8 cellular contexts compared by ENCODE assay signal in the genomic region with DNA sequence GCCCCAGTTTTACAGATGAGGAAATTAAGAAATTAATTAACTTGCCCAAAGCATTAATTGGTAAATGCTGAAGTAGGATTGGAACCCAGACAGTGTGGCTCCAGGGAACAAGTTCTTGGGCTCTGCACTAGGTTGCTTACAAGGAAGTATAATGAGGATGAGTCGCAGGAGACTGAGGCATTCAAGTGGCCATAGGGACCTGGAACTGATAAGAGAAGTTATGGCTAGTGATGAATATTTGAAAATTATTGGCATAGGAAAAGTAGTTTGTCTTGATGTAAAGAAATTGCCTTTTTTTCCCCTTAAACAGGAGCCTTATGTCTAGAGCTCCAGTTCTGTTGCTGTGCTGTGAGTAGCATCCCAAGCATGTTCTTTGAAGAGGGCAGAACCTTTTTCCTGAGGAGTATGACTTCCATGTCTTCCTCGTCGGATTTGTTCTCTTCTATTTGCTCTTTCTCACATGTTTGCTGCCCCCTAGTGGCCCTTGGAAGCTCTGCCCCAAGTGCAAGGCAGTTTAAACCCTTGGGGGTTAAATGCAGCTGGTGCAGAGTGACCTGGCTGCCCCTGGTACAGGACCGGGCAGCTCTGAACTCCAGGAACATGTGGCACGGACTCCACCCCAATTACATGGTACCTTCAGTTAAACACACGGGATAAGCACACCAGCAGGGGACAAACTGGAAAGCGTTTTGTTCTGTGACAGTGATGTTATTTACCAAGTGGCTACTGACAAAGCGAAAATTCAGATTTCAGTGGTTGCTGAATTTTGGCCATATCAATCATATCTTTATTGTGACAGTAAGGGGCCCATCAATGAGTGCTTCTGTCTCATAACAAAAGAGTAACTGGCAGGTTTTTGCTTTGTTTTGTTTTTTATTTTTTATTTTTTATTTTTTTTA.
DNase-seq lines count a peak whose midpoint lies in the region; ATAC-seq and TF ChIP-seq lines count a peak whose summit lies in the region.

No MANE protein-coding gene starts in this region.

- peaks cover 2% of the 10 kb centered on the region for H3K4me1 Mint-ChIP-seq in activated CD4-positive, alpha-beta T cell treated with anti-CD3 and anti-CD28 coated beads, Interleukin-2, amount 10 ng/mL, durations not matched to agents 24 days and 14 days

- no peak for TF ChIP-seq CTCF in lower leg skin (IDR thresholded peaks at IDR 0.05)

- ATAC-seq in HG03280 (IDR thresholded peaks at IDR 0.05; ENCODE audit: unreplicated experiment), result peak; percentile 65

- H3K27me3 Mint-ChIP-seq in activated CD4-positive, alpha-beta T cell treated with anti-CD3 and anti-CD28 coated beads, Interleukin-2, amount 10 ng/mL, durations not matched to agents 24 days and 14 days, result peaks cover 9% of the 10 kb centered on the region

- intact Hi-C loops in activated CD4-positive, alpha-beta T cell treated with anti-CD3 and anti-CD28 coated beads, Interleukin-2, amount 10 ng/mL, durations not matched to agents 24 days and 14 days (cut with micrococcal nuclease), result loop anchor here (1.0 to 2.0 kb wide), 2 partner anchors 320 to 1320 kb away; no protein-coding TSS in a partner anchor
- intact Hi-C loops in lower leg skin (cut with DNase I; ENCODE audit: low total_unique reads), result loop anchor here (5.0 kb wide), 1 partner anchor 319 kb away; no protein-coding TSS in a partner anchor

- no peak overlapping the region for H3K4me3 Mint-ChIP-seq in activated CD4-positive, alpha-beta T cell treated with anti-CD3 and anti-CD28 coated beads, Interleukin-2, amount 10 ng/mL, durations not matched to agents 24 days and 14 days

- TF ChIP-seq POLR2A in lower leg skin (IDR thresholded peaks at IDR 0.05), result no peak

- whole genome bisulfite sequencing in lower leg skin, 2 donors, result 28 to 30% methylated on average over 8 of the region's 8 CpGs

- no peak overlapping the region for H3K27ac Mint-ChIP-seq in activated CD4-positive, alpha-beta T cell treated with anti-CD3 and anti-CD28 coated beads, Interleukin-2, amount 10 ng/mL, durations not matched to agents 24 days and 14 days

- DNase-seq in activated gamma-delta T cell treated with Interleukin-2 at 50 U/mL for 16 hours (peak; percentile 60), activated gamma-delta T cell (lab: John Stamatoyannopoulos, UW) (no peak), NCI-H510A treated with DMSO at 0.1 percent for 48 hours (lab: John Stamatoyannopoulos, UW) (peak; percentile 30), dedifferentiated amniotic fluid mesenchymal stem cell (ENCODE audit: extremely low spot score) (peak; percentile 80), lower leg skin (ENCODE audit: low spot score in 2 of 2) (peak; percentile 41 to 86)
- DNase-seq in activated CD4-positive, alpha-beta T cell treated with anti-CD3 and anti-CD28 coated beads, Interleukin-2, amount 10 ng/mL, durations not matched to agents 24 days and 14 days, result peak; percentile 89
- peak; percentile 45 for DNase-seq in stimulated activated CD8-positive, alpha-beta memory T cell treated with anti-CD3 and anti-CD28 coated beads, Interleukin-12 subunit alpha, Interleukin-12 subunit beta, amount 100 ng/mL, for 1 hour (ENCODE audit: low read depth)

- H3K36me3 Mint-ChIP-seq in activated CD4-positive, alpha-beta T cell treated with anti-CD3 and anti-CD28 coated beads, Interleukin-2, amount 10 ng/mL, durations not matched to agents 24 days and 14 days (ENCODE audit: low read depth), result no peaks in the 10 kb centered on the region

- H3K4me3 ChIP-seq in lower leg skin (ENCODE audit: low read depth, poor library complexity, severe bottlenecking), result no peak overlapping the region

- no peaks in the 10 kb centered on the region for H3K9me3 Mint-ChIP-seq in activated CD4-positive, alpha-beta T cell treated with anti-CD3 and anti-CD28 coated beads, Interleukin-2, amount 10 ng/mL, durations not matched to agents 24 days and 14 days
